In genomic region chr9:72542917-72543316, GRCh38 we compare ENCODE assay signal across 24 cellular contexts. TPM values are rescaled to one million over a fixed set of nuclear protein-coding genes. Genes with fewer than 3 reads are reported as not detected.
DNase-seq lines count a peak whose midpoint lies in the region; ATAC-seq and TF ChIP-seq lines count a peak whose summit lies in the region.
"Had no signal": no experiment of that assay in that cellular context is flagged by ENCODE, and none has a peak within 500 bp of the region (broad histone marks: within the 10 kb centered on the region; RNA-seq: fewer than 3 reads in every experiment).

No MANE protein-coding gene starts in this region.

- no peak for TF ChIP-seq EP300 in sigmoid colon (IDR thresholded peaks at IDR 0.05)

- peak; percentile 44 for DNase-seq in EH (ENCODE audit: low read depth)
- no peak for DNase-seq in HFFc6
- peak; percentile 24 for DNase-seq in amniotic epithelial cell (ENCODE audit: low read depth)
- DNase-seq in foreskin keratinocyte = no peak
- no peak for DNase-seq in gastrocnemius medialis
- DNase-seq in spleen = no peak
- DNase-seq in sigmoid colon = no peak
- DNase-seq: activated CD4-positive, alpha-beta T cell treated with anti-CD3 and anti-CD28 coated beads for 1 hour; activated naive CD4-positive, alpha-beta T cell treated with Interleukin-2 at 50 U/mL for 16 hours; endodermal cell; Kasumi-1; mesendoderm; natural killer cell; NCI-H1417; NCI-H526; posterior cingulate gyrus; stimulated activated CD4-positive, alpha-beta T cell treated with anti-CD3 and anti-CD28 coated beads, Interleukin-2, amount 100 ng/mL, for 24 hours; T-helper 9 cell had no signal

- H3K27me3 Mint-ChIP-seq in HFFc6 (ENCODE audit: insufficient read depth) = no peaks in the 10 kb centered on the region
- H3K27me3 Mint-ChIP-seq: stimulated activated naive CD8-positive, alpha-beta T cell treated with anti-CD3 and anti-CD28 coated beads, Interleukin-15, Interleukin-2, amounts not matched to agents 100 ng/mL and 50 ng/mL, for 24 hours had no signal

- peak overlapping the region; percentile 85 for H3K27ac ChIP-seq in foreskin keratinocyte
- H3K27ac ChIP-seq in gastrocnemius medialis = no peak overlapping the region
- no peak overlapping the region for H3K27ac ChIP-seq in spleen
- no peak overlapping the region for H3K27ac ChIP-seq in sigmoid colon
- H3K27ac ChIP-seq: ascending aorta, BLaER1, SJSA1 had no signal

- no peaks in the 10 kb centered on the region for H3K36me3 Mint-ChIP-seq in HFFc6 (ENCODE audit: low read depth)
- H3K36me3 Mint-ChIP-seq: natural killer cell had no signal

- no peaks in the 10 kb centered on the region for H3K36me3 ChIP-seq in gastrocnemius medialis
- no peaks in the 10 kb centered on the region for H3K36me3 ChIP-seq in spleen
- no peaks in the 10 kb centered on the region for H3K36me3 ChIP-seq in sigmoid colon
- H3K36me3 ChIP-seq: ascending aorta, BLaER1, SJSA1, tibial nerve had no signal

- H3K9me3 Mint-ChIP-seq in HFFc6 = no peaks in the 10 kb centered on the region
- H3K9me3 Mint-ChIP-seq: natural killer cell; stimulated activated naive CD8-positive, alpha-beta T cell treated with anti-CD3 and anti-CD28 coated beads, Interleukin-15, Interleukin-2, amounts not matched to agents 100 ng/mL and 50 ng/mL, for 24 hours had no signal

- peak overlapping the region; percentile 0; the same call in 1 of the 2 replicates for H3K4me3 Mint-ChIP-seq in HFFc6
- H3K4me3 Mint-ChIP-seq: endodermal cell; natural killer cell; stimulated activated naive CD8-positive, alpha-beta T cell treated with anti-CD3 and anti-CD28 coated beads, Interleukin-15, Interleukin-2, amounts not matched to agents 100 ng/mL and 50 ng/mL, for 24 hours had no signal

- 95 to 100% (median 100%) methylated on average over 1 of the region's 1 CpG for WGBS in spleen, 5 donors
- WGBS in sigmoid colon, 2 donors = 100% methylated on average over 1 of the region's 1 CpG

- in situ Hi-C loops in gastrocnemius medialis (cut with MboI; ENCODE audit: low sequenced_read_pairs in 4 of 4) = no loop called here

- H3K9me3 ChIP-seq in gastrocnemius medialis = no peaks in the 10 kb centered on the region
- H3K9me3 ChIP-seq in spleen = no peaks in the 10 kb centered on the region
- H3K9me3 ChIP-seq in sigmoid colon = no peaks in the 10 kb centered on the region
- H3K9me3 ChIP-seq: ascending aorta, BLaER1, SJSA1, tibial nerve had no signal

- H3K4me3 ChIP-seq in gastrocnemius medialis = no peak overlapping the region
- no peak overlapping the region for H3K4me3 ChIP-seq in spleen
- H3K4me3 ChIP-seq in sigmoid colon = no peak overlapping the region
- H3K4me3 ChIP-seq: ascending aorta, BLaER1, SJSA1, tibial nerve had no signal

- intact Hi-C loops in gastrocnemius medialis (cut with DNase I; ENCODE audit: low total_unique reads) = no loop called here
- intact Hi-C loops in spleen (cut with DNase I; ENCODE audit: low total_unique reads) = no loop called here
- intact Hi-C loops in sigmoid colon (cut with DNase I) = no loop called here

- ATAC-seq in foreskin keratinocyte (no peak), gastrocnemius medialis (no peak)
- ATAC-seq: natural killer cell had no signal

- TF ChIP-seq CTCF in HFFc6 (IDR thresholded peaks at IDR 0.05) (no peak), foreskin keratinocyte (conservative IDR thresholded peaks at IDR 0.05) (no peak), gastrocnemius medialis (IDR thresholded peaks at IDR 0.05 in 4 of 5, conservative IDR thresholded peaks at IDR 0.05 in 1 of 5) (no peak), spleen (IDR thresholded peaks at IDR 0.05 in 8 of 11, conservative IDR thresholded peaks at IDR 0.05 in 3 of 11) (no peak), sigmoid colon (IDR thresholded peaks at IDR 0.05) (no peak)

- no peaks in the 10 kb centered on the region for H3K27me3 ChIP-seq in foreskin keratinocyte
- H3K27me3 ChIP-seq in gastrocnemius medialis = no peaks in the 10 kb centered on the region
- H3K27me3 ChIP-seq in spleen (replicated peaks in 1 of 7) = no peaks in the 10 kb centered on the region
- no peaks in the 10 kb centered on the region for H3K27me3 ChIP-seq in sigmoid colon
- H3K27me3 ChIP-seq: ascending aorta, BLaER1, SJSA1, tibial nerve had no signal

- no peak for TF ChIP-seq POLR2A in gastrocnemius medialis (IDR thresholded peaks at IDR 0.05)
- TF ChIP-seq POLR2A in spleen (IDR thresholded peaks at IDR 0.05) = no peak
- TF ChIP-seq POLR2A in sigmoid colon (IDR thresholded peaks at IDR 0.05) = no peak

- H3K4me1 ChIP-seq in foreskin keratinocyte = peaks cover 41% of the 10 kb centered on the region
- H3K4me1 ChIP-seq in gastrocnemius medialis = no peaks in the 10 kb centered on the region
- no peaks in the 10 kb centered on the region for H3K4me1 ChIP-seq in spleen
- no peaks in the 10 kb centered on the region for H3K4me1 ChIP-seq in sigmoid colon
- H3K4me1 ChIP-seq: ascending aorta, BLaER1 had no signal

- H3K27ac Mint-ChIP-seq in HFFc6 = peak overlapping the region; percentile 73
- H3K27ac Mint-ChIP-seq: endodermal cell; natural killer cell; stimulated activated naive CD8-positive, alpha-beta T cell treated with anti-CD3 and anti-CD28 coated beads, Interleukin-15, Interleukin-2, amounts not matched to agents 100 ng/mL and 50 ng/mL, for 24 hours had no signal

- H3K4me1 Mint-ChIP-seq in HFFc6 (ENCODE audit: low read depth) = peaks cover 50% of the 10 kb centered on the region
- H3K4me1 Mint-ChIP-seq: natural killer cell had no signal

RNA-seq across cellular contexts. Expression of gene TMC1, which starts 21.5 kb away (rescaled TPM):
- 1 to 10 TPM in 2 of 6 experiments, under 1 TPM in 4; 0.09 to 1.1 (median 0.65) TPM for total RNA-seq in HFFc6 (2021; fragmentation: NEBNext Ultra II Directional; extraction: Animal tissue kit (Norgen Biotek cat#: 25700))
- not detected in 2 replicates for total RNA-seq in foreskin keratinocyte
- not detected in 2 replicates for polyA plus RNA-seq in foreskin keratinocyte
- total RNA-seq in gastrocnemius medialis = 10 to 100 TPM in 1 of 4 donors, 1 to 10 TPM in 1, not detected in 2; 1.2 to 15.7 TPM
- total RNA-seq in spleen = not detected
- polyA plus RNA-seq in spleen = under 1 TPM in 2 of 3 donors, not detected in 1; 0.04 to 0.16 TPM
- total RNA-seq in sigmoid colon = 1 to 10 TPM in 1 of 4 donors, under 1 TPM in 1, not detected in 2; under 0.01 to 1.5 TPM
- under 1 TPM in 1 of 3 donors, not detected in 2; 0.51 TPM for polyA plus RNA-seq in sigmoid colon
- total RNA-seq: ascending aorta, HT1080, natural killer cell had no signal

Comparison
In these comparisons a context has a peak if more than half of its experiments do, and no peak if none do; other contexts are left out.
1. DNase-seq: peak in EH (single experiment) and amniotic epithelial cell (single experiment); none in HFFc6 (single experiment), foreskin keratinocyte (0 of 2), gastrocnemius medialis (0 of 2), spleen (single experiment) and sigmoid colon (single experiment).